Comparison of ENCODE assay signal across 38 cellular contexts in the genomic region with DNA sequence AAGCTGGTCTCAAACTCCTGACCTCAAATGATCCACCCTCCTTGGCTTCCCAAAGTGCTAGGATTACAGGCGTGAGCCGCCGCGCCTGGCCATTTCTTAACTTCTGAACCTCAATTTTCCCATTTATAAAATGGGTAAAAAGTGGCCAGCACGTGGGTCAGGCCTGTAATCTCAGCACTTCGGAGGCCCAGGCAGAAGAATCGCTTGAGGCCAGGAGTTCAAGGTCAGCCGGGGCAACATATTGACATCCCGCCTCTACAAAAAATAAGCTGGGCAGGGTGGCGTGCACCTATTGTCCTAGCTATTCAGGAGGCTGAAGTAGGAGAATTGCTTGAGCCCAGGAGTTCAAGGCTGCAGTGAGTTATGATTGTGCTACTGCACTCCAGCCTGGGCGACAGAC.
"Had no signal": no experiment of that assay in that cellular context is flagged by ENCODE, and none has a peak within 500 bp of the region (broad histone marks: within the 10 kb centered on the region; RNA-seq: fewer than 3 reads in every experiment).

No MANE protein-coding gene starts in this region.

- H3K9me3 ChIP-seq: adrenal gland, ascending aorta, body of pancreas, breast epithelium had no signal

- H3K9me3 Mint-ChIP-seq: activated naive CD4-positive, alpha-beta T cell treated with anti-CD3 and anti-CD28 coated beads for 36 hours; activated naive CD4-positive, alpha-beta T cell treated with anti-CD3 and anti-CD28 coated beads, Interleukin-2, amount 10 ng/mL, durations not matched to agents 7 days and 5 days; activated naive CD4-positive, alpha-beta T cell treated with anti-CD3 and anti-CD28 coated beads, Interleukin-2, amount 50 U/mL, for 24 hours; activated naive CD4-positive, alpha-beta T cell treated with anti-CD3 and anti-CD28 coated beads, Interleukin-2, amount 50 U/mL, for 72 hours; activated naive CD8-positive, alpha-beta T cell treated with anti-CD3 and anti-CD28 coated beads for 36 hours; activated naive CD8-positive, alpha-beta T cell treated with anti-CD3 and anti-CD28 coated beads, Interleukin-2, amount 10 ng/mL, durations not matched to agents 7 days and 5 days; activated naive CD8-positive, alpha-beta T cell treated with anti-CD3 and anti-CD28 coated beads, Interleukin-2, amount 50 U/mL, for 24 hours; activated T-cell treated with anti-CD3 and anti-CD28 coated beads, Interleukin-2, amount 50 U/mL, for 24 hours; activated T-cell treated with anti-CD3 and anti-CD28 coated beads, Interleukin-2, amount 50 U/mL, for 4 hours; activated T-cell treated with anti-CD3 and anti-CD28 coated beads, Interleukin-2, amount 50 U/mL, for 72 hours; activated T-helper 1 cell treated with anti-CD3 and anti-CD28 coated beads, Interleukin-12 subunit alpha, Interleukin-12 subunit beta, Interleukin-2, Interleukin-4 antibody, amounts not matched to agents 30 ng/mL and 10 ng/mL and 1 ng/mL, durations not matched to agents 14 hours and 24 hours and 36 hours; activated T-helper 17 cell treated with anti-CD3 and anti-CD28 coated beads, Interleukin-2, amount 50 U/mL, for 72 hours; activated T-helper 2 cell treated with anti-CD3 and anti-CD28 coated beads, Interferon-gamma antibody, Interleukin-2, Interleukin-4, amounts not matched to agents 10 μg/mL and 5 μg/mL and 100 μg/mL, durations not matched to agents 14 hours and 24 hours and 36 hours; brain; central memory CD8-positive, alpha-beta T cell had no signal

- H3K36me3 ChIP-seq: adrenal gland, ascending aorta, brain microvascular endothelial cell, breast epithelium, cardiac muscle cell had no signal

- H3K27me3 ChIP-seq: adrenal gland, ascending aorta, body of pancreas, brain microvascular endothelial cell, breast epithelium, cardiac muscle cell had no signal

- ATAC-seq: activated naive CD4-positive, alpha-beta T cell treated with anti-CD3 and anti-CD28 coated beads, Interleukin-2, amount 50 U/mL, for 72 hours; activated naive CD8-positive, alpha-beta T cell treated with anti-CD3 and anti-CD28 coated beads, Interleukin-2, amount 50 U/mL, for 24 hours; activated T-cell treated with anti-CD3 and anti-CD28 coated beads, Interleukin-2, amount 50 U/mL, for 4 hours; activated T-cell treated with anti-CD3 and anti-CD28 coated beads, Interleukin-2, amount 50 U/mL, for 72 hours; activated T-helper 17 cell treated with anti-CD3 and anti-CD28 coated beads, Interleukin-2, amount 50 U/mL, for 72 hours; body of pancreas had no signal

- H3K4me1 Mint-ChIP-seq: activated T-helper 17 cell treated with anti-CD3 and anti-CD28 coated beads, Interleukin-2, amount 50 U/mL, for 72 hours had no signal

- DNase-seq: activated effector memory CD4-positive, alpha-beta T cell treated with anti-CD3 and anti-CD28 coated beads, Interleukin-2, amount 50 U/mL, for 16 hours; activated effector memory CD4-positive, alpha-beta T cell treated with Interleukin-2 at 50 U/mL for 16 hours; activated gamma-delta T cell; activated gamma-delta T cell treated with Interleukin-2 at 50 U/mL for 16 hours; activated naive CD4-positive, alpha-beta T cell; activated naive CD4-positive, alpha-beta T cell treated with anti-CD3 and anti-CD28 coated beads for 36 hours; activated naive CD4-positive, alpha-beta T cell treated with anti-CD3 and anti-CD28 coated beads, Interleukin-2, amount 10 ng/mL, durations not matched to agents 7 days and 5 days; activated naive CD4-positive, alpha-beta T cell treated with anti-CD3 and anti-CD28 coated beads, Interleukin-2, amount 50 U/mL, for 16 hours; activated naive CD4-positive, alpha-beta T cell treated with Interleukin-2 at 50 U/mL for 16 hours; activated naive CD8-positive, alpha-beta T cell treated with anti-CD3 and anti-CD28 coated beads for 36 hours; activated naive CD8-positive, alpha-beta T cell treated with anti-CD3 and anti-CD28 coated beads, Interleukin-2, amount 10 ng/mL, durations not matched to agents 7 days and 5 days; activated naive CD8-positive, alpha-beta T cell treated with anti-CD3 and anti-CD28 coated beads, Interleukin-2, amount 50 U/mL, for 24 hours; activated T-cell treated with anti-CD3 and anti-CD28 coated beads, Interleukin-2, amount 50 U/mL, for 24 hours; activated T-cell treated with anti-CD3 and anti-CD28 coated beads, Interleukin-2, amount 50 U/mL, for 4 hours; activated T-cell treated with anti-CD3 and anti-CD28 coated beads, Interleukin-2, amount 50 U/mL, for 48 hours; activated T-cell treated with anti-CD3 and anti-CD28 coated beads, Interleukin-2, amount 50 U/mL, for 72 hours; adrenal gland; amniotic stem cell; amygdala; aorta; body of pancreas; brain microvascular endothelial cell; caudate nucleus; central memory CD4-positive, alpha-beta T cell; cerebellar nuclear complex had no signal

- H3K36me3 Mint-ChIP-seq: activated naive CD4-positive, alpha-beta T cell treated with anti-CD3 and anti-CD28 coated beads, Interleukin-2, amount 50 U/mL, for 24 hours; activated naive CD8-positive, alpha-beta T cell; activated naive CD8-positive, alpha-beta T cell treated with anti-CD3 and anti-CD28 coated beads for 36 hours; activated naive CD8-positive, alpha-beta T cell treated with anti-CD3 and anti-CD28 coated beads, Interleukin-2, amount 10 ng/mL, durations not matched to agents 7 days and 5 days; brain had no signal

- H3K27ac ChIP-seq: adrenal gland, ascending aorta, body of pancreas, brain microvascular endothelial cell, breast epithelium, cardiac muscle cell had no signal

- FAIRE-seq: astrocyte, bronchial epithelial cell had no signal

- H3K27me3 Mint-ChIP-seq: activated naive CD4-positive, alpha-beta T cell treated with anti-CD3 and anti-CD28 coated beads, Interleukin-2, amount 50 U/mL, for 24 hours; activated naive CD8-positive, alpha-beta T cell; activated naive CD8-positive, alpha-beta T cell treated with anti-CD3 and anti-CD28 coated beads for 36 hours; activated naive CD8-positive, alpha-beta T cell treated with anti-CD3 and anti-CD28 coated beads, Interleukin-2, amount 10 ng/mL, durations not matched to agents 7 days and 5 days; activated naive CD8-positive, alpha-beta T cell treated with anti-CD3 and anti-CD28 coated beads, Interleukin-2, amount 50 U/mL, for 24 hours; activated T-cell treated with anti-CD3 and anti-CD28 coated beads, Interleukin-2, amount 50 U/mL, for 24 hours; activated T-helper 17 cell treated with anti-CD3 and anti-CD28 coated beads, Interleukin-2, amount 50 U/mL, for 72 hours; brain; central memory CD8-positive, alpha-beta T cell had no signal

- H3K27ac Mint-ChIP-seq: activated naive CD4-positive, alpha-beta T cell treated with anti-CD3 and anti-CD28 coated beads for 36 hours; activated naive CD4-positive, alpha-beta T cell treated with anti-CD3 and anti-CD28 coated beads, Interleukin-2, amount 10 ng/mL, durations not matched to agents 7 days and 5 days; activated naive CD4-positive, alpha-beta T cell treated with anti-CD3 and anti-CD28 coated beads, Interleukin-2, amount 50 U/mL, for 72 hours; activated naive CD8-positive, alpha-beta T cell; activated naive CD8-positive, alpha-beta T cell treated with anti-CD3 and anti-CD28 coated beads for 36 hours; activated naive CD8-positive, alpha-beta T cell treated with anti-CD3 and anti-CD28 coated beads, Interleukin-2, amount 10 ng/mL, durations not matched to agents 7 days and 5 days; activated naive CD8-positive, alpha-beta T cell treated with anti-CD3 and anti-CD28 coated beads, Interleukin-2, amount 50 U/mL, for 24 hours; activated T-cell treated with anti-CD3 and anti-CD28 coated beads, Interleukin-2, amount 50 U/mL, for 24 hours; activated T-cell treated with anti-CD3 and anti-CD28 coated beads, Interleukin-2, amount 50 U/mL, for 72 hours; activated T-helper 1 cell treated with anti-CD3 and anti-CD28 coated beads, Interleukin-12 subunit alpha, Interleukin-12 subunit beta, Interleukin-2, Interleukin-4 antibody, amounts not matched to agents 30 ng/mL and 10 ng/mL and 1 ng/mL, durations not matched to agents 14 hours and 24 hours and 36 hours; activated T-helper 17 cell treated with anti-CD3 and anti-CD28 coated beads, Interleukin-2, amount 50 U/mL, for 72 hours; activated T-helper 2 cell treated with anti-CD3 and anti-CD28 coated beads, Interferon-gamma antibody, Interleukin-2, Interleukin-4, amounts not matched to agents 10 μg/mL and 5 μg/mL and 100 μg/mL, durations not matched to agents 14 hours and 24 hours and 36 hours had no signal

- H3K4me3 ChIP-seq: adrenal gland, ascending aorta, body of pancreas, breast epithelium, cardiac muscle cell had no signal

- H3K4me3 Mint-ChIP-seq: activated naive CD4-positive, alpha-beta T cell treated with anti-CD3 and anti-CD28 coated beads for 36 hours; activated naive CD4-positive, alpha-beta T cell treated with anti-CD3 and anti-CD28 coated beads, Interleukin-2, amount 10 ng/mL, durations not matched to agents 7 days and 5 days; activated naive CD4-positive, alpha-beta T cell treated with anti-CD3 and anti-CD28 coated beads, Interleukin-2, amount 50 U/mL, for 24 hours; activated naive CD8-positive, alpha-beta T cell; activated naive CD8-positive, alpha-beta T cell treated with anti-CD3 and anti-CD28 coated beads for 36 hours; activated naive CD8-positive, alpha-beta T cell treated with anti-CD3 and anti-CD28 coated beads, Interleukin-2, amount 10 ng/mL, durations not matched to agents 7 days and 5 days; activated naive CD8-positive, alpha-beta T cell treated with anti-CD3 and anti-CD28 coated beads, Interleukin-2, amount 50 U/mL, for 24 hours; activated T-cell treated with anti-CD3 and anti-CD28 coated beads, Interleukin-2, amount 50 U/mL, for 24 hours; activated T-cell treated with anti-CD3 and anti-CD28 coated beads, Interleukin-2, amount 50 U/mL, for 4 hours; activated T-cell treated with anti-CD3 and anti-CD28 coated beads, Interleukin-2, amount 50 U/mL, for 72 hours; activated T-helper 1 cell treated with anti-CD3 and anti-CD28 coated beads, Interleukin-12 subunit alpha, Interleukin-12 subunit beta, Interleukin-2, Interleukin-4 antibody, amounts not matched to agents 30 ng/mL and 10 ng/mL and 1 ng/mL, durations not matched to agents 14 hours and 24 hours and 36 hours; activated T-helper 17 cell treated with anti-CD3 and anti-CD28 coated beads, Interleukin-2, amount 50 U/mL, for 72 hours; central memory CD8-positive, alpha-beta T cell had no signal

- H3K4me1 ChIP-seq: ascending aorta, breast epithelium had no signal
